Comparison of ENCODE assay signal across 10 cellular contexts in genomic region chr11:69803604-69804218, GRCh38. TPM values are rescaled to one million over a fixed set of nuclear protein-coding genes. Genes with fewer than 3 reads are reported as not detected.
"Had no signal": no experiment of that assay in that cellular context is flagged by ENCODE, and none has a peak within 500 bp of the region (broad histone marks: within the 10 kb centered on the region; RNA-seq: fewer than 3 reads in every experiment).

No MANE protein-coding gene starts in this region.

- H3K36me3 ChIP-seq: HAP-1 had no signal

- H3K27ac Mint-ChIP-seq: GM23338 had no signal

- DNase-seq: H7, Karpas-422, KBM-7 had no signal

- H3K9ac ChIP-seq: KMS-11 had no signal

- H2AFZ ChIP-seq: GM23338 had no signal

- H3K27ac ChIP-seq: HL-60, KMS-11 had no signal

- H3K4me3 Mint-ChIP-seq: GM23338 had no signal

- H3K4me3 ChIP-seq: GM23338, HAP-1 had no signal

- H3K9me3 ChIP-seq: HAP-1 had no signal

- H3K4me2 ChIP-seq: GM23338, KMS-11 had no signal

- H3K4me1 ChIP-seq: HAP-1 had no signal

- ATAC-seq: GM23338, HCT116 had no signal

RNA-seq across cellular contexts. Expression of gene FGF3, which starts 15.5 kb away (rescaled TPM):
- total RNA-seq: H4, H7, HT1080 had no signal
- polyA plus RNA-seq: GM23338 had no signal

RNA-seq across cellular contexts. Expression of gene FGF4, which starts 28.6 kb away (rescaled TPM):
- total RNA-seq: HT1080 had no signal
